In the genomic region with DNA sequence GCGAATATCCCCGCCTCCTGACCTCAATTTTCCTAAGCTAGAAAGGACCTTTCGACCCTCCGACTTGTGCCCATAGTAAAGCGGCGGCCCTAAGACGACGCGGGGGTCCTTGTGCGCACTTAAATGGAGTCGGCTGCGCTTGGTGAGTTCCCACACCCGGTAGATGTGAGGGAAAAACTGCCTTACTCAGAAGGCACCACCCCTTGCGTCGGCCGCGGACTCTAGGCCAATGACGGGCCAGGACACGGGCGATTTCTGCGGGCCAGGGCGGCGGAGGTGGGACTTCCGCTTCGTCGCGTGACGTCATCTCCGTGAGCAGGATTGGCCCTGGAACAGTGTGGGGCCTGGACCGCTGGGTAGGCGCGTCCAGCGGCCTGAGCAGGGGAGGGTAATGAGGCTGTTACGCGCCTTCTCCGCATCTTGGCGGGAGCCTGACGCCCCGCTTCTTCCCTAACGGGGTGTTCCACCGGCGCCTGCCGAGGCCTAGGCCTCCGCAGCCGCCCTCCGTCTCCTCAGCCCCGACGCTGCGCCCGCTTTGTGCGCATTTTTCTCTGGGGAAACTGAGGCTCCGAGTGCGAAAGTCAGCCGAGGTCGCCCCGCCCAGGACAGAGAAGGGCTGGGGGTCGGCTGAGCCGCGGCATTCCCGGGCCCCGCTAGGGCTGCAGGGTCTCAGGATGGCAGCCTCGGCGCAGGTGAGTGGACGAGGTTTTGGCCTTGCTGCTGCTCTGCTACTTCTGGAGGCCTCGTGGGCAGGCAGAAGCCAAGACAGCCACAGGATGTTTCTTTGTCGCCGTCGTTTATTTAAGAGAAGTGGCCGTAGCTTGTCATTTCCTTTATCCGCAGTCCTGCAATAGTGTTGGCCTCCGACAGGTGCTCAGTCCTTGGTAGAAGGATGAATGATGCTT, we compare ENCODE assay signal across 1 cellular context.
A peak's percentile ranks its signal among the peaks of the same experiment; 100 is the strongest.
TF ChIP-seq lines count a peak whose summit lies in the region.

A gene (plus strand): TSS at position 293 of the 905 bp plus-strand sequence. CDS start 382 bp downstream, at position 675.

TF ChIP-seq in HepG2, 621 proteins besides CTCF, POLR2A, EP300 and RAD21 (continued from another document and continues in another):
- TF ChIP-seq ZBTB7B (CRISPR knock-in tag; IDR thresholded peaks at IDR 0.05) (no peak), RNF2 (conservative IDR thresholded peaks at IDR 0.05; ENCODE audit: low read depth) (no peak), ZNF256 (CRISPR knock-in tag; conservative IDR thresholded peaks at IDR 0.05) (no peak), ZNF12 (CRISPR knock-in tag; IDR thresholded peaks at IDR 0.05) (peak; percentile 11; the same call in 1 of the 2 replicates), LCORL (IDR thresholded peaks at IDR 0.05) (no peak), LCORL (CRISPR knock-in tag; IDR thresholded peaks at IDR 0.05) (0 out of 2 replicates have a peak, but pooled peaks have one; percentile 33), ZNF367 (CRISPR knock-in tag; IDR thresholded peaks at IDR 0.05; ENCODE audit: borderline replicate concordance) (no peak), ZNF747 (CRISPR knock-in tag; IDR thresholded peaks at IDR 0.05; ENCODE audit: borderline replicate concordance) (peak; percentile 72), YEATS2 (CRISPR knock-in tag; IDR thresholded peaks at IDR 0.05; ENCODE audit: borderline replicate concordance) (peak; percentile 93), SAFB2 (CRISPR knock-in tag; IDR thresholded peaks at IDR 0.05; ENCODE audit: borderline replicate concordance, low read depth) (no peak), GTF3A (CRISPR knock-in tag; conservative IDR thresholded peaks at IDR 0.05) (no peak), ZNF550 (CRISPR knock-in tag; IDR thresholded peaks at IDR 0.05; ENCODE audit: borderline replicate concordance) (no peak), BHLHE40 (IDR thresholded peaks at IDR 0.05; ENCODE audit: low read length) (no peak), ZNF780A (CRISPR knock-in tag; IDR thresholded peaks at IDR 0.05) (no peak), NFKBIZ (CRISPR knock-in tag; IDR thresholded peaks at IDR 0.05) (no peak), ZNF260 (CRISPR knock-in tag; IDR thresholded peaks at IDR 0.05; ENCODE audit: borderline replicate concordance, low read depth) (no peak), ZNF329 (CRISPR knock-in tag; IDR thresholded peaks at IDR 0.05; ENCODE audit: low read depth) (no peak), HMGA1 (CRISPR knock-in tag; conservative IDR thresholded peaks at IDR 0.05) (no peak), SCMH1 (CRISPR knock-in tag; IDR thresholded peaks at IDR 0.05; ENCODE audit: borderline replicate concordance) (no peak), ZNF556 (CRISPR knock-in tag; IDR thresholded peaks at IDR 0.05; ENCODE audit: borderline replicate concordance) (no peak), ZNF761 (CRISPR knock-in tag; conservative IDR thresholded peaks at IDR 0.05) (no peak), ZNF577 (CRISPR knock-in tag; IDR thresholded peaks at IDR 0.05; ENCODE audit: borderline replicate concordance, low read depth) (no peak), SKI (IDR thresholded peaks at IDR 0.05; ENCODE audit: partially characterized antibody) (no peak), TCF7L2 (IDR thresholded peaks at IDR 0.05; ENCODE audit: low read depth, low read length) (no peak), ZNF605 (CRISPR knock-in tag; IDR thresholded peaks at IDR 0.05) (no peak), PITX1 (CRISPR knock-in tag; IDR thresholded peaks at IDR 0.05) (peak; percentile 47; the same call in 1 of the 2 replicates), ZNF788 (CRISPR knock-in tag; IDR thresholded peaks at IDR 0.05; ENCODE audit: borderline replicate concordance) (peak; percentile 65; the same call in 1 of the 2 replicates), SMAD9 (CRISPR knock-in tag; IDR thresholded peaks at IDR 0.05) (no peak), ZMAT3 (CRISPR knock-in tag; conservative IDR thresholded peaks at IDR 0.05) (no peak; the same call in 1 of the 2 replicates), ZBTB7A (CRISPR knock-in tag; IDR thresholded peaks at IDR 0.05) (no peak), FOXA3 (CRISPR knock-in tag; IDR thresholded peaks at IDR 0.05) (no peak), AGO1 (IDR thresholded peaks at IDR 0.05; ENCODE audit: low read depth, low read length, poor library complexity, severe bottlenecking) (no peak), HNF4A (CRISPR knock-in tag; IDR thresholded peaks at IDR 0.05) (no peak), NFYC (CRISPR knock-in tag; IDR thresholded peaks at IDR 0.05) (peak; percentile 83), U2AF1 (optimal IDR thresholded peaks at IDR 0.05; ENCODE audit: low read depth, low read length) (no peak), MTA3 (CRISPR knock-in tag; IDR thresholded peaks at IDR 0.05) (no peak), BRD4 (CRISPR knock-in tag; IDR thresholded peaks at IDR 0.05) (peak; percentile 27; the same call in 1 of the 2 replicates)
- TF ChIP-seq, protein P1, sequence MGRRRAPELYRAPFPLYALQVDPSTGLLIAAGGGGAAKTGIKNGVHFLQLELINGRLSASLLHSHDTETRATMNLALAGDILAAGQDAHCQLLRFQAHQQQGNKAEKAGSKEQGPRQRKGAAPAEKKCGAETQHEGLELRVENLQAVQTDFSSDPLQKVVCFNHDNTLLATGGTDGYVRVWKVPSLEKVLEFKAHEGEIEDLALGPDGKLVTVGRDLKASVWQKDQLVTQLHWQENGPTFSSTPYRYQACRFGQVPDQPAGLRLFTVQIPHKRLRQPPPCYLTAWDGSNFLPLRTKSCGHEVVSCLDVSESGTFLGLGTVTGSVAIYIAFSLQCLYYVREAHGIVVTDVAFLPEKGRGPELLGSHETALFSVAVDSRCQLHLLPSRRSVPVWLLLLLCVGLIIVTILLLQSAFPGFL (CRISPR knock-in tag; IDR thresholded peaks at IDR 0.05) = no peak
- TF ChIP-seq, protein P2, sequence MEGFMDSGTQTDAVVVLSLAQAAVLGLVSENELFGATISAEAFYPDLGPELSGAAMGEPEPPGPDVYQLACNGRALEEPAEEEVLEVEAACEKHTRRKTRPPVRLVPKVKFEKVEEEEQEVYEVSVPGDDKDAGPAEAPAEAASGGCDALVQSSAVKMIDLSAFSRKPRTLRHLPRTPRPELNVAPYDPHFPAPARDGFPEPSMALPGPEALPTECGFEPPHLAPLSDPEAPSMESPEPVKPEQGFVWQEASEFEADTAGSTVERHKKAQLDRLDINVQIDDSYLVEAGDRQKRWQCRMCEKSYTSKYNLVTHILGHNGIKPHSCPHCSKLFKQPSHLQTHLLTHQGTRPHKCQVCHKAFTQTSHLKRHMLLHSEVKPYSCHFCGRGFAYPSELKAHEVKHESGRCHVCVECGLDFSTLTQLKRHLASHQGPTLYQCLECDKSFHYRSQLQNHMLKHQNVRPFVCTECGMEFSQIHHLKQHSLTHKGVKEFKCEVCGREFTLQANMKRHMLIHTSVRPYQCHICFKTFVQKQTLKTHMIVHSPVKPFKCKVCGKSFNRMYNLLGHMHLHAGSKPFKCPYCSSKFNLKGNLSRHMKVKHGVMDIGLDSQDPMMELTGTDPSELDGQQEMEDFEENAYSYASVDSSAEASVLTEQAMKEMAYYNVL (CRISPR knock-in tag; IDR thresholded peaks at IDR 0.05; ENCODE audit: borderline replicate concordance) = no peak
- TF ChIP-seq, protein P3, sequence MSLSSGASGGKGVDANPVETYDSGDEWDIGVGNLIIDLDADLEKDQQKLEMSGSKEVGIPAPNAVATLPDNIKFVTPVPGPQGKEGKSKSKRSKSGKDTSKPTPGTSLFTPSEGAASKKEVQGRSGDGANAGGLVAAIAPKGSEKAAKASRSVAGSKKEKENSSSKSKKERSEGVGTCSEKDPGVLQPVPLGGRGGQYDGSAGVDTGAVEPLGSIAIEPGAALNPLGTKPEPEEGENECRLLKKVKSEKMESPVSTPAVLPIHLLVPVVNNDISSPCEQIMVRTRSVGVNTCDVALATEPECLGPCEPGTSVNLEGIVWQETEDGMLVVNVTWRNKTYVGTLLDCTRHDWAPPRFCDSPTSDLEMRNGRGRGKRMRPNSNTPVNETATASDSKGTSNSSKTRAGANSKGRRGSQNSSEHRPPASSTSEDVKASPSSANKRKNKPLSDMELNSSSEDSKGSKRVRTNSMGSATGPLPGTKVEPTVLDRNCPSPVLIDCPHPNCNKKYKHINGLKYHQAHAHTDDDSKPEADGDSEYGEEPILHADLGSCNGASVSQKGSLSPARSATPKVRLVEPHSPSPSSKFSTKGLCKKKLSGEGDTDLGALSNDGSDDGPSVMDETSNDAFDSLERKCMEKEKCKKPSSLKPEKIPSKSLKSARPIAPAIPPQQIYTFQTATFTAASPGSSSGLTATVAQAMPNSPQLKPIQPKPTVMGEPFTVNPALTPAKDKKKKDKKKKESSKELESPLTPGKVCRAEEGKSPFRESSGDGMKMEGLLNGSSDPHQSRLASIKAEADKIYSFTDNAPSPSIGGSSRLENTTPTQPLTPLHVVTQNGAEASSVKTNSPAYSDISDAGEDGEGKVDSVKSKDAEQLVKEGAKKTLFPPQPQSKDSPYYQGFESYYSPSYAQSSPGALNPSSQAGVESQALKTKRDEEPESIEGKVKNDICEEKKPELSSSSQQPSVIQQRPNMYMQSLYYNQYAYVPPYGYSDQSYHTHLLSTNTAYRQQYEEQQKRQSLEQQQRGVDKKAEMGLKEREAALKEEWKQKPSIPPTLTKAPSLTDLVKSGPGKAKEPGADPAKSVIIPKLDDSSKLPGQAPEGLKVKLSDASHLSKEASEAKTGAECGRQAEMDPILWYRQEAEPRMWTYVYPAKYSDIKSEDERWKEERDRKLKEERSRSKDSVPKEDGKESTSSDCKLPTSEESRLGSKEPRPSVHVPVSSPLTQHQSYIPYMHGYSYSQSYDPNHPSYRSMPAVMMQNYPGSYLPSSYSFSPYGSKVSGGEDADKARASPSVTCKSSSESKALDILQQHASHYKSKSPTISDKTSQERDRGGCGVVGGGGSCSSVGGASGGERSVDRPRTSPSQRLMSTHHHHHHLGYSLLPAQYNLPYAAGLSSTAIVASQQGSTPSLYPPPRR (CRISPR knock-in tag; IDR thresholded peaks at IDR 0.05; ENCODE audit: borderline replicate concordance) = no peak
- TF ChIP-seq, protein P4, sequence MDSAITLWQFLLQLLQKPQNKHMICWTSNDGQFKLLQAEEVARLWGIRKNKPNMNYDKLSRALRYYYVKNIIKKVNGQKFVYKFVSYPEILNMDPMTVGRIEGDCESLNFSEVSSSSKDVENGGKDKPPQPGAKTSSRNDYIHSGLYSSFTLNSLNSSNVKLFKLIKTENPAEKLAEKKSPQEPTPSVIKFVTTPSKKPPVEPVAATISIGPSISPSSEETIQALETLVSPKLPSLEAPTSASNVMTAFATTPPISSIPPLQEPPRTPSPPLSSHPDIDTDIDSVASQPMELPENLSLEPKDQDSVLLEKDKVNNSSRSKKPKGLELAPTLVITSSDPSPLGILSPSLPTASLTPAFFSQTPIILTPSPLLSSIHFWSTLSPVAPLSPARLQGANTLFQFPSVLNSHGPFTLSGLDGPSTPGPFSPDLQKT (CRISPR knock-in tag; IDR thresholded peaks at IDR 0.05; ENCODE audit: borderline replicate concordance) = no peak
- TF ChIP-seq, protein P5, sequence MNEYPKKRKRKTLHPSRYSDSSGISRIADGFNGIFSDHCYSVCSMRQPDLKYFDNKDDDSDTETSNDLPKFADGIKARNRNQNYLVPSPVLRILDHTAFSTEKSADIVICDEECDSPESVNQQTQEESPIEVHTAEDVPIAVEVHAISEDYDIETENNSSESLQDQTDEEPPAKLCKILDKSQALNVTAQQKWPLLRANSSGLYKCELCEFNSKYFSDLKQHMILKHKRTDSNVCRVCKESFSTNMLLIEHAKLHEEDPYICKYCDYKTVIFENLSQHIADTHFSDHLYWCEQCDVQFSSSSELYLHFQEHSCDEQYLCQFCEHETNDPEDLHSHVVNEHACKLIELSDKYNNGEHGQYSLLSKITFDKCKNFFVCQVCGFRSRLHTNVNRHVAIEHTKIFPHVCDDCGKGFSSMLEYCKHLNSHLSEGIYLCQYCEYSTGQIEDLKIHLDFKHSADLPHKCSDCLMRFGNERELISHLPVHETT (CRISPR knock-in tag; conservative IDR thresholded peaks at IDR 0.05) = no peak
- TF ChIP-seq, protein P6, sequence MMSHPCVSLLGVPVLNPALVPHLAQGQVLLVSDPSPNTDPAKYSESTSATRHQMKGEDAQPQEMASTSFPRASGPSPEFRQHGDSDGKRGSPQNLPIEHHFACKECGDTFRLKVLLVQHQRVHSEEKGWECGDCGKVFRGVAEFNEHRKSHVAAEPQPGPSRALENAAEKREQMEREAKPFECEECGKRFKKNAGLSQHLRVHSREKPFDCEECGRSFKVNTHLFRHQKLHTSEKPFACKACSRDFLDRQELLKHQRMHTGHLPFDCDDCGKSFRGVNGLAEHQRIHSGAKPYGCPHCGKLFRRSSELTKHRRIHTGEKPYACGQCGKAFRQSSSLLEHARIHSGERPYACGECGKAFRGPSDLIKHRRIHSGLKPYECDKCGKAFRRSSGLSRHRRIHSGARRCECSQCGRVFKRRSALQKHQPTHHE (CRISPR knock-in tag; IDR thresholded peaks at IDR 0.05; ENCODE audit: borderline replicate concordance) = no peak
- TF ChIP-seq, protein P7, sequence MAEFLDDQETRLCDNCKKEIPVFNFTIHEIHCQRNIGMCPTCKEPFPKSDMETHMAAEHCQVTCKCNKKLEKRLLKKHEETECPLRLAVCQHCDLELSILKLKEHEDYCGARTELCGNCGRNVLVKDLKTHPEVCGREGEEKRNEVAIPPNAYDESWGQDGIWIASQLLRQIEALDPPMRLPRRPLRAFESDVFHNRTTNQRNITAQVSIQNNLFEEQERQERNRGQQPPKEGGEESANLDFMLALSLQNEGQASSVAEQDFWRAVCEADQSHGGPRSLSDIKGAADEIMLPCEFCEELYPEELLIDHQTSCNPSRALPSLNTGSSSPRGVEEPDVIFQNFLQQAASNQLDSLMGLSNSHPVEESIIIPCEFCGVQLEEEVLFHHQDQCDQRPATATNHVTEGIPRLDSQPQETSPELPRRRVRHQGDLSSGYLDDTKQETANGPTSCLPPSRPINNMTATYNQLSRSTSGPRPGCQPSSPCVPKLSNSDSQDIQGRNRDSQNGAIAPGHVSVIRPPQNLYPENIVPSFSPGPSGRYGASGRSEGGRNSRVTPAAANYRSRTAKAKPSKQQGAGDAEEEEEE (CRISPR knock-in tag; IDR thresholded peaks at IDR 0.05; ENCODE audit: borderline replicate concordance) = no peak
- TF ChIP-seq, protein P8, sequence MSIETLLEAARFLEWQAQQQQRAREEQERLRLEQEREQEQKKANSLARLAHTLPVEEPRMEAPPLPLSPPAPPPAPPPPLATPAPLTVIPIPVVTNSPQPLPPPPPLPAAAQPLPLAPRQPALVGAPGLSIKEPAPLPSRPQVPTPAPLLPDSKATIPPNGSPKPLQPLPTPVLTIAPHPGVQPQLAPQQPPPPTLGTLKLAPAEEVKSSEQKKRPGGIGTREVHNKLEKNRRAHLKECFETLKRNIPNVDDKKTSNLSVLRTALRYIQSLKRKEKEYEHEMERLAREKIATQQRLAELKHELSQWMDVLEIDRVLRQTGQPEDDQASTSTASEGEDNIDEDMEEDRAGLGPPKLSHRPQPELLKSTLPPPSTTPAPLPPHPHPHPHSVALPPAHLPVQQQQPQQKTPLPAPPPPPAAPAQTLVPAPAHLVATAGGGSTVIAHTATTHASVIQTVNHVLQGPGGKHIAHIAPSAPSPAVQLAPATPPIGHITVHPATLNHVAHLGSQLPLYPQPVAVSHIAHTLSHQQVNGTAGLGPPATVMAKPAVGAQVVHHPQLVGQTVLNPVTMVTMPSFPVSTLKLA (IDR thresholded peaks at IDR 0.05) = no peak
- TF ChIP-seq, protein P9, sequence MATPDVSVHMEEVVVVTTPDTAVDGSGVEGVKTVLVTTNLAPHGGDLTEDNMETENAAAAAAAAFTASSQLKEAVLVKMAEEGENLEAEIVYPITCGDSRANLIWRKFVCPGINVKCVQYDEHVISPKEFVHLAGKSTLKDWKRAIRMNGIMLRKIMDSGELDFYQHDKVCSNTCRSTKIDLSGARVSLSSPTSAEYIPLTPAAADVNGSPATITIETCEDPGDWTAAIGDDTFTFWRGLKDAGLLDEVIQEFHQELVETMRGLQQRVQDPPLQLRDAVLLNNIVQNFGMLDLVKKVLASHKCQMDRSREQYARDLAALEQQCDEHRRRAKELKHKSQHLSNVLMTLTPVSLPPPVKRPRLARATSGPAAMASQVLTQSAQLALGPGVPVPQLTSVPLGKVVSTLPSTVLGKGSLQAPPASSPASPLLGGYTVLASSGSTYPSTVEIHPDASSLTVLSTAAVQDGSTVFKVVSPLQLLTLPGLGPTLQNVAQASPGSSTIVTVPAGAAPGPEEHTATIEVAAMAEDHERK (CRISPR knock-in tag; IDR thresholded peaks at IDR 0.05; ENCODE audit: low read depth) = peak; percentile 65
